1 cellular context compared by ENCODE assay signal in genomic region chr2:11320698-11321492, GRCh38.
TF ChIP-seq lines count a peak whose summit lies in the region.

No MANE protein-coding gene starts in this region.

TF ChIP-seq in IMR-90, 13 proteins besides CTCF, POLR2A, EP300 and RAD21 (continued from another document):
- no peak for TF ChIP-seq CHD1 (IDR thresholded peaks at IDR 0.05; ENCODE audit: low read depth, low read length)
- no peak for TF ChIP-seq ELK1 (IDR thresholded peaks at IDR 0.05; ENCODE audit: borderline replicate concordance, low read depth, low read length)
- TF ChIP-seq MAFK (IDR thresholded peaks at IDR 0.05; ENCODE audit: low read depth, low read length): no peak
- TF ChIP-seq RCOR1 (IDR thresholded peaks at IDR 0.05; ENCODE audit: insufficient replicate concordance, low read length): no peak
